ENCODE assay signal across 25 cellular contexts in the genomic region with DNA sequence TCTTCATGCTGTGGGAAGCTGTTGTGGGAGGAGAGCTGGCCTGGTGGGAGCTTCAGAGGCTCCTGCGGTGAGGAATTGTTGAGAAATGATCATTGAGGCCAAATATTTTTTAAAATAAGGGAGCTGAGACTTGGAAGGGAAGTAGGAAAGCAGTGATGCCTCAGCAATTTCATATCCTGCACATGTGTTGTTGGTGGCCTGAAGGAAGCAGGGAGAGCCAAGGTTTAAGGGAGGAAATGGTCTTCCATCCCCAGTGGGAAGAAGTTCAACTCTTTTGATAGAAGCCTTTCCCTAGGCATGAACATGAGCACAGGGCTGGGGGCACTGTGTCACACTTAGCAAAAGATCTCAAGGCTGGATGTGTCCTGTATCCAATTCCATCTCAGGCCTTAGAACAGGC. TPM values are rescaled to one million over a fixed set of nuclear protein-coding genes. Genes with fewer than 3 reads are reported as not detected.
DNase-seq lines count a peak whose midpoint lies in the region; ATAC-seq and TF ChIP-seq lines count a peak whose summit lies in the region.
"Had no signal": no experiment of that assay in that cellular context is flagged by ENCODE, and none has a peak within 500 bp of the region (broad histone marks: within the 10 kb centered on the region; RNA-seq: fewer than 3 reads in every experiment).

A gene (minus strand): TSS at position 87 of the 400 bp plus-strand sequence. CDS start 80 bp downstream, at position 7.

- H3K4me3 ChIP-seq in esophagus muscularis mucosa = peak within 1 kb of the TSS; percentile 30 to 45 (median 32)
- H3K4me3 ChIP-seq: GM23248 had no signal

- H3K4me1 ChIP-seq in esophagus muscularis mucosa = no peaks in the 10 kb centered on the region

- no peaks in the 10 kb centered on the region for H3K36me3 ChIP-seq in esophagus muscularis mucosa

- 58% methylated on average over 1 of the region's 1 CpG for WGBS in esophagus muscularis mucosa

- H3K27me3 ChIP-seq in esophagus muscularis mucosa = no peaks in the 10 kb centered on the region

- intact Hi-C loops in esophagus muscularis mucosa (cut with DNase I) = no loop called here

- no peak within 1 kb of the TSS for H3K4me3 Mint-ChIP-seq in memory B cell
- no peak within 1 kb of the TSS for H3K4me3 Mint-ChIP-seq in stimulated activated effector memory CD8-positive, alpha-beta T cell treated with anti-CD3 and anti-CD28 coated beads, Interleukin-12 subunit alpha, Interleukin-12 subunit beta, amount 100 ng/mL, for 72 hours
- H3K4me3 Mint-ChIP-seq: activated CD4-positive, alpha-beta T cell treated with anti-CD3 and anti-CD28 coated beads for 36 hours; activated CD8-positive, alpha-beta memory T cell treated with anti-CD3 and anti-CD28 coated beads, Interleukin-2, amount 10 ng/mL, durations not matched to agents 7 days and 5 days; immature natural killer cell; natural killer cell had no signal

- H3K9me3 ChIP-seq in esophagus muscularis mucosa = peaks cover 0 to 7% (median 6%) of the 10 kb centered on the region in 4 donors

- H3K27ac ChIP-seq in VCaP (peak within 1 kb of the TSS; percentile 45), esophagus muscularis mucosa (replicated peaks in 1 of 4) (peak within 1 kb of the TSS in 2 of 4 donors; percentile 7 to 11)
- H3K27ac ChIP-seq: C4-2B, GM23248 had no signal

- ATAC-seq in memory B cell (ENCODE audit: low read depth) (no peak), HG03565 (IDR thresholded peaks at IDR 0.05; ENCODE audit: unreplicated experiment) (no peak), GM19463 (IDR thresholded peaks at IDR 0.05; ENCODE audit: unreplicated experiment) (no peak)
- ATAC-seq in stimulated activated effector memory CD8-positive, alpha-beta T cell treated with anti-CD3 and anti-CD28 coated beads, Interleukin-12 subunit alpha, Interleukin-12 subunit beta, amount 100 ng/mL, for 72 hours = no peak
- ATAC-seq: activated CD4-positive, alpha-beta T cell treated with anti-CD3 and anti-CD28 coated beads for 36 hours; activated CD8-positive, alpha-beta memory T cell treated with anti-CD3 and anti-CD28 coated beads, Interleukin-2, amount 10 ng/mL, durations not matched to agents 7 days and 5 days; natural killer cell had no signal

- no peak for TF ChIP-seq POLR2A in esophagus muscularis mucosa (IDR thresholded peaks at IDR 0.05; ENCODE audit: low read depth)

- peak within 1 kb of the TSS; percentile 8 for H3K27ac Mint-ChIP-seq in memory B cell
- H3K27ac Mint-ChIP-seq in stimulated activated effector memory CD8-positive, alpha-beta T cell treated with anti-CD3 and anti-CD28 coated beads, Interleukin-12 subunit alpha, Interleukin-12 subunit beta, amount 100 ng/mL, for 72 hours = peak within 1 kb of the TSS; percentile 33
- H3K27ac Mint-ChIP-seq: activated CD4-positive, alpha-beta T cell treated with anti-CD3 and anti-CD28 coated beads for 36 hours; activated CD8-positive, alpha-beta memory T cell treated with anti-CD3 and anti-CD28 coated beads, Interleukin-2, amount 10 ng/mL, durations not matched to agents 7 days and 5 days had no signal

- peaks cover 8% of the 10 kb centered on the region for H3K36me3 Mint-ChIP-seq in memory B cell
- no peaks in the 10 kb centered on the region for H3K36me3 Mint-ChIP-seq in stimulated activated effector memory CD8-positive, alpha-beta T cell treated with anti-CD3 and anti-CD28 coated beads, Interleukin-12 subunit alpha, Interleukin-12 subunit beta, amount 100 ng/mL, for 72 hours
- H3K36me3 Mint-ChIP-seq: natural killer cell had no signal

- H3K4me1 Mint-ChIP-seq in memory B cell = no peaks in the 10 kb centered on the region
- H3K4me1 Mint-ChIP-seq in stimulated activated effector memory CD8-positive, alpha-beta T cell treated with anti-CD3 and anti-CD28 coated beads, Interleukin-12 subunit alpha, Interleukin-12 subunit beta, amount 100 ng/mL, for 72 hours = peaks cover 29% of the 10 kb centered on the region
- H3K4me1 Mint-ChIP-seq: activated CD4-positive, alpha-beta T cell treated with anti-CD3 and anti-CD28 coated beads for 36 hours had no signal

- TF ChIP-seq EP300 in esophagus muscularis mucosa (IDR thresholded peaks at IDR 0.05) = no peak

- no peak for TF ChIP-seq CTCF in VCaP (conservative IDR thresholded peaks at IDR 0.05)
- no peak for TF ChIP-seq CTCF in esophagus muscularis mucosa (IDR thresholded peaks at IDR 0.05)

- DNase-seq in esophagus muscularis mucosa (ENCODE audit: extremely low spot score) (no peak), memory B cell (ENCODE audit: low spot score in 2 of 2) (no peak), COLO668 (lab: John Stamatoyannopoulos, UW; ENCODE audit: unreplicated experiment) (no peak), hepatic stellate cell (ENCODE audit: low spot score) (no peak)
- DNase-seq in stimulated activated effector memory CD8-positive, alpha-beta T cell treated with anti-CD3 and anti-CD28 coated beads, Interleukin-12 subunit alpha, Interleukin-12 subunit beta, amount 100 ng/mL, for 72 hours (ENCODE audit: low spot score in 2 of 2) = no peak
- DNase-seq: activated CD4-positive, alpha-beta T cell treated with anti-CD3 and anti-CD28 coated beads for 36 hours; activated CD8-positive, alpha-beta memory T cell treated with anti-CD3 and anti-CD28 coated beads, Interleukin-2, amount 10 ng/mL, durations not matched to agents 7 days and 5 days; caudate nucleus; DMS 273 treated with DMSO at 0.1 percent for 48 hours; effector CD8-positive, alpha-beta T cell; GDM1; GM23248; head of caudate nucleus; immature natural killer cell; mesendoderm; natural killer cell; NCI-H2081; NCI-H524; stimulated activated naive CD4-positive, alpha-beta T cell had no signal

- peaks cover 7% of the 10 kb centered on the region for H3K9me3 Mint-ChIP-seq in memory B cell
- H3K9me3 Mint-ChIP-seq in stimulated activated effector memory CD8-positive, alpha-beta T cell treated with anti-CD3 and anti-CD28 coated beads, Interleukin-12 subunit alpha, Interleukin-12 subunit beta, amount 100 ng/mL, for 72 hours = peaks cover 5% of the 10 kb centered on the region

- peaks cover 5% of the 10 kb centered on the region for H3K27me3 Mint-ChIP-seq in memory B cell
- H3K27me3 Mint-ChIP-seq: activated CD4-positive, alpha-beta T cell treated with anti-CD3 and anti-CD28 coated beads for 36 hours had no signal

RNA-seq across cellular contexts. Expression of the gene that starts here (rescaled TPM):
- 10 to 100 TPM; 11.2 to 59.8 (median 54.7) TPM for total RNA-seq in esophagus muscularis mucosa
- total RNA-seq: activated CD4-positive, alpha-beta T cell treated with anti-CD3 and anti-CD28 coated beads for 36 hours; activated CD8-positive, alpha-beta memory T cell treated with anti-CD3 and anti-CD28 coated beads, Interleukin-2, amount 10 ng/mL, durations not matched to agents 7 days and 5 days; fibroblast of lung; GM23248; HT1080; natural killer cell had no signal
